ENCODE assay signal across 8 cellular contexts in the genomic region with DNA sequence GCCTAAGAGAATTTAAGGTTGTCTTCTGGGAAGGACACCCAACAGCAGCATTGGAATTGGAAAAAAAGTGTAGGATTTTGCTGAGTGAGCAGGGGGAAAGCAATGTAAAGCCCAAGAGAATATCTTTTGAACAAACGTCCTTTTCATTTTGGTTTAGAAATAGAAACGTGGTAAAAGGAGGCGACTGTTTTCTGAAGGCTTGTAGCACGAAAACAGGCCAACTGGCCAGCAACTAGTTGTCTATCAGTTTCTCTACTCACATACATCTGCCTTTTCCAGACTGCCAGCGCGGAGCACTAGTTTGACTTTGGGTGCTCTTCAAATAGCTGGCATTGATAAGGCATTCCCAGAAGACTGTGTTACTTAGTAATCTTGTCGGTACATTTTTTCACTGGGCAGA. TPM values are rescaled to one million over a fixed set of nuclear protein-coding genes. Genes with fewer than 3 reads are reported as not detected.
A peak's percentile ranks its signal among the peaks of the same experiment; 100 is the strongest.
DNase-seq lines count a peak whose midpoint lies in the region; ATAC-seq and TF ChIP-seq lines count a peak whose summit lies in the region.

No MANE protein-coding gene starts in this region.

- H3K27ac ChIP-seq in GM23338 (ENCODE audit: low read depth) = no peak overlapping the region
- H3K27ac ChIP-seq in left ventricle myocardium inferior (replicated peaks) = peak overlapping the region; percentile 98

- POLR2A ChIA-PET in activated CD8-positive, alpha-beta T cell treated with anti-CD3 and anti-CD28 coated beads, Interleukin-2, amount 10 ng/mL, durations not matched to agents 7 days and 5 days (lab: Charles Lee) = interaction anchor here (0.6 to 11.0 kb wide), 9 partner anchors 13 to 178 kb away, joined by 3 to 201 read pairs (median 4); a partner anchor contains a TSS

- DNase-seq in GM23338 (ENCODE audit: low spot score) (no peak), left ventricle myocardium inferior (no peak), epidermal melanocyte (ENCODE audit: insufficient read length, low spot score) (no peak)
- no peak for DNase-seq in activated CD8-positive, alpha-beta T cell treated with anti-CD3 and anti-CD28 coated beads, Interleukin-2, amount 10 ng/mL, durations not matched to agents 7 days and 5 days

- peak overlapping the region; percentile 79 for H3K4me3 ChIP-seq in GM23338
- peak overlapping the region; percentile 94 for H3K4me3 ChIP-seq in left ventricle myocardium inferior
- peak overlapping the region; percentile 95 for H3K4me3 ChIP-seq in skeletal muscle satellite cell (ENCODE audit: low read length)

- peak overlapping the region; percentile 93 for H3K4me3 Mint-ChIP-seq in GM23338
- H3K4me3 Mint-ChIP-seq in activated CD8-positive, alpha-beta T cell treated with anti-CD3 and anti-CD28 coated beads, Interleukin-2, amount 10 ng/mL, durations not matched to agents 7 days and 5 days = peak overlapping the region; percentile 89

- H3K4me1 ChIP-seq in GM23338 (ENCODE audit: insufficient read depth) (peaks cover 18% of the 10 kb centered on the region), left ventricle myocardium inferior (peaks cover 74% of the 10 kb centered on the region), skeletal muscle satellite cell (ENCODE audit: control insufficient read depth, insufficient read depth, low read length) (peaks cover 27% of the 10 kb centered on the region)

- H3K4me1 Mint-ChIP-seq in GM23338 = peaks cover 18% of the 10 kb centered on the region
- H3K4me1 Mint-ChIP-seq in activated CD8-positive, alpha-beta T cell treated with anti-CD3 and anti-CD28 coated beads, Interleukin-2, amount 10 ng/mL, durations not matched to agents 7 days and 5 days (ENCODE audit: low read depth) = peaks cover 70% of the 10 kb centered on the region

- ATAC-seq in GM23338 (no peak), HG02763 (IDR thresholded peaks at IDR 0.05; ENCODE audit: unreplicated experiment) (no peak), HG02678 (IDR thresholded peaks at IDR 0.05; ENCODE audit: unreplicated experiment) (no peak), GM21737 (IDR thresholded peaks at IDR 0.05; ENCODE audit: unreplicated experiment) (no peak)
- no peak for ATAC-seq in activated CD8-positive, alpha-beta T cell treated with anti-CD3 and anti-CD28 coated beads, Interleukin-2, amount 10 ng/mL, durations not matched to agents 7 days and 5 days

- H3K9me3 ChIP-seq in left ventricle myocardium inferior (replicated peaks) (no peaks in the 10 kb centered on the region), skeletal muscle satellite cell (replicated peaks; ENCODE audit: low read length) (no peaks in the 10 kb centered on the region)

- intact Hi-C loops in left ventricle myocardium inferior (cut with micrococcal nuclease) = loop anchor here (5.0 to 10.0 kb wide), 2 partner anchors 83 to 131 kb away; no protein-coding TSS in a partner anchor

- CTCF ChIA-PET in activated CD8-positive, alpha-beta T cell treated with anti-CD3 and anti-CD28 coated beads, Interleukin-2, amount 10 ng/mL, durations not matched to agents 7 days and 5 days (lab: Charles Lee) = interaction anchor here (1.0 to 14.2 kb wide), 23 partner anchors 9 to 212 kb away, joined by 3 to 220 read pairs (median 8); no protein-coding TSS in a partner anchor

- H3K4me2 ChIP-seq in GM23338 = peak overlapping the region; percentile 88
- H3K4me2 ChIP-seq in skeletal muscle satellite cell (ENCODE audit: low read length) = peak overlapping the region; percentile 85

- H3K27ac Mint-ChIP-seq in GM23338 = no peak overlapping the region
- H3K27ac Mint-ChIP-seq in activated CD8-positive, alpha-beta T cell treated with anti-CD3 and anti-CD28 coated beads, Interleukin-2, amount 10 ng/mL, durations not matched to agents 7 days and 5 days = peak overlapping the region; percentile 95

- no peaks in the 10 kb centered on the region for H3K9me2 ChIP-seq in GM23338 (ENCODE audit: insufficient read depth)

- no peaks in the 10 kb centered on the region for H3K9me3 Mint-ChIP-seq in GM23338
- H3K9me3 Mint-ChIP-seq in activated CD8-positive, alpha-beta T cell treated with anti-CD3 and anti-CD28 coated beads, Interleukin-2, amount 10 ng/mL, durations not matched to agents 7 days and 5 days (ENCODE audit: insufficient read depth) = no peaks in the 10 kb centered on the region

- H3K79me2 ChIP-seq in GM23338 (replicated peaks; ENCODE audit: insufficient read depth) = no peaks in the 10 kb centered on the region

- no peaks in the 10 kb centered on the region for H3K36me3 Mint-ChIP-seq in GM23338 (ENCODE audit: low read depth)
- H3K36me3 Mint-ChIP-seq in activated CD8-positive, alpha-beta T cell treated with anti-CD3 and anti-CD28 coated beads, Interleukin-2, amount 10 ng/mL, durations not matched to agents 7 days and 5 days (ENCODE audit: low read depth) = peaks cover 39% of the 10 kb centered on the region

- H3K27me3 Mint-ChIP-seq in GM23338 (ENCODE audit: insufficient read depth, low read depth, poor library complexity) = peaks cover 19% of the 10 kb centered on the region
- no peaks in the 10 kb centered on the region for H3K27me3 Mint-ChIP-seq in activated CD8-positive, alpha-beta T cell treated with anti-CD3 and anti-CD28 coated beads, Interleukin-2, amount 10 ng/mL, durations not matched to agents 7 days and 5 days (ENCODE audit: low read depth)

- no peak for TF ChIP-seq CTCF in GM23338 (conservative IDR thresholded peaks at IDR 0.05; ENCODE audit: low read depth in 2 of 2)
- TF ChIP-seq CTCF in left ventricle myocardium inferior (IDR thresholded peaks at IDR 0.05; ENCODE audit: borderline replicate concordance) = no peak

- H3F3A ChIP-seq in GM23338 (replicated peaks; ENCODE audit: low read depth) = 0 out of 2 replicates have a peak, but pooled peaks cover 5% of the 10 kb centered on the region

- no peaks in the 10 kb centered on the region for H4K20me1 ChIP-seq in GM23338 (replicated peaks; ENCODE audit: insufficient read depth)

- H2AFZ ChIP-seq in GM23338 = peak overlapping the region; percentile 96

- no peak overlapping the region for H3K9ac ChIP-seq in skeletal muscle satellite cell (ENCODE audit: low read depth, low read length)

- H3K36me3 ChIP-seq in GM23338 (ENCODE audit: insufficient read depth) (no peaks in the 10 kb centered on the region), left ventricle myocardium inferior (no peaks in the 10 kb centered on the region), skeletal muscle satellite cell (ENCODE audit: insufficient read depth, low read length) (no peaks in the 10 kb centered on the region)

- peaks cover 46% of the 10 kb centered on the region for H3K27me3 ChIP-seq in GM23338 (ENCODE audit: insufficient read depth)
- H3K27me3 ChIP-seq in left ventricle myocardium inferior (ENCODE audit: low read depth) = no peaks in the 10 kb centered on the region
- H3K27me3 ChIP-seq in skeletal muscle satellite cell (ENCODE audit: control insufficient read depth, insufficient read depth, low read length) = no peaks in the 10 kb centered on the region

TF ChIP-seq in GM23338, 12 proteins besides CTCF, POLR2A, EP300 and RAD21 (continues in another document):
- TF ChIP-seq EZH2 (IDR thresholded peaks at IDR 0.05; ENCODE audit: low read depth, unreplicated experiment) (no peak), STAT1 (IDR thresholded peaks at IDR 0.05; ENCODE audit: unreplicated experiment) (no peak), CREB1 (CRISPR knock-in tag; IDR thresholded peaks at IDR 0.05; ENCODE audit: low read depth) (no peak), EZH2phosphoT487 (IDR thresholded peaks at IDR 0.05; ENCODE audit: unreplicated experiment) (no peak), POLR2AphosphoS5 (IDR thresholded peaks at IDR 0.05; ENCODE audit: low read depth) (no peak), NANOG (IDR thresholded peaks at IDR 0.05; ENCODE audit: borderline replicate concordance) (no peak)
- TF ChIP-seq, protein P1, sequence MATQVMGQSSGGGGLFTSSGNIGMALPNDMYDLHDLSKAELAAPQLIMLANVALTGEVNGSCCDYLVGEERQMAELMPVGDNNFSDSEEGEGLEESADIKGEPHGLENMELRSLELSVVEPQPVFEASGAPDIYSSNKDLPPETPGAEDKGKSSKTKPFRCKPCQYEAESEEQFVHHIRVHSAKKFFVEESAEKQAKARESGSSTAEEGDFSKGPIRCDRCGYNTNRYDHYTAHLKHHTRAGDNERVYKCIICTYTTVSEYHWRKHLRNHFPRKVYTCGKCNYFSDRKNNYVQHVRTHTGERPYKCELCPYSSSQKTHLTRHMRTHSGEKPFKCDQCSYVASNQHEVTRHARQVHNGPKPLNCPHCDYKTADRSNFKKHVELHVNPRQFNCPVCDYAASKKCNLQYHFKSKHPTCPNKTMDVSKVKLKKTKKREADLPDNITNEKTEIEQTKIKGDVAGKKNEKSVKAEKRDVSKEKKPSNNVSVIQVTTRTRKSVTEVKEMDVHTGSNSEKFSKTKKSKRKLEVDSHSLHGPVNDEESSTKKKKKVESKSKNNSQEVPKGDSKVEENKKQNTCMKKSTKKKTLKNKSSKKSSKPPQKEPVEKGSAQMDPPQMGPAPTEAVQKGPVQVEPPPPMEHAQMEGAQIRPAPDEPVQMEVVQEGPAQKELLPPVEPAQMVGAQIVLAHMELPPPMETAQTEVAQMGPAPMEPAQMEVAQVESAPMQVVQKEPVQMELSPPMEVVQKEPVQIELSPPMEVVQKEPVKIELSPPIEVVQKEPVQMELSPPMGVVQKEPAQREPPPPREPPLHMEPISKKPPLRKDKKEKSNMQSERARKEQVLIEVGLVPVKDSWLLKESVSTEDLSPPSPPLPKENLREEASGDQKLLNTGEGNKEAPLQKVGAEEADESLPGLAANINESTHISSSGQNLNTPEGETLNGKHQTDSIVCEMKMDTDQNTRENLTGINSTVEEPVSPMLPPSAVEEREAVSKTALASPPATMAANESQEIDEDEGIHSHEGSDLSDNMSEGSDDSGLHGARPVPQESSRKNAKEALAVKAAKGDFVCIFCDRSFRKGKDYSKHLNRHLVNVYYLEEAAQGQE (IDR thresholded peaks at IDR 0.05; ENCODE audit: unreplicated experiment) = no peak
- TF ChIP-seq, protein P2, sequence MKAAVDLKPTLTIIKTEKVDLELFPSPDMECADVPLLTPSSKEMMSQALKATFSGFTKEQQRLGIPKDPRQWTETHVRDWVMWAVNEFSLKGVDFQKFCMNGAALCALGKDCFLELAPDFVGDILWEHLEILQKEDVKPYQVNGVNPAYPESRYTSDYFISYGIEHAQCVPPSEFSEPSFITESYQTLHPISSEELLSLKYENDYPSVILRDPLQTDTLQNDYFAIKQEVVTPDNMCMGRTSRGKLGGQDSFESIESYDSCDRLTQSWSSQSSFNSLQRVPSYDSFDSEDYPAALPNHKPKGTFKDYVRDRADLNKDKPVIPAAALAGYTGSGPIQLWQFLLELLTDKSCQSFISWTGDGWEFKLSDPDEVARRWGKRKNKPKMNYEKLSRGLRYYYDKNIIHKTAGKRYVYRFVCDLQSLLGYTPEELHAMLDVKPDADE (IDR thresholded peaks at IDR 0.05) = no peak

RNA-seq across cellular contexts. Expression of a gene that starts 1.2 kb away (rescaled TPM):
- 2.6 and 3.9 TPM in 2 replicates for total RNA-seq in GM23338 (2014; rRNA removed; shearing (Covaris generic))
- polyA plus RNA-seq in GM23338 (2016; fragmentation: Nextera tagmentation; extraction: Ambion mirVana) = 0.78 and 0.89 TPM in 2 replicates
- total RNA-seq in activated CD8-positive, alpha-beta T cell treated with anti-CD3 and anti-CD28 coated beads, Interleukin-2, amount 10 ng/mL, durations not matched to agents 7 days and 5 days = 10 to 100 TPM; 32.9 to 35.0 TPM
- total RNA-seq in left ventricle myocardium inferior = 6.2 TPM
- total RNA-seq in skeletal muscle satellite cell (2012; rRNA removed) = 7.6 and 7.9 TPM in 2 replicates
